Comparison of ENCODE assay signal across 36 cellular contexts in genomic region chr11:1253103-1253485, GRCh38. TPM values are rescaled to one million over a fixed set of nuclear protein-coding genes. Genes with fewer than 3 reads are reported as not detected.
"Had no signal": no experiment of that assay in that cellular context is flagged by ENCODE, and none has a peak within 500 bp of the region (broad histone marks: within the 10 kb centered on the region; RNA-seq: fewer than 3 reads in every experiment).

No MANE protein-coding gene starts in this region.

- ATAC-seq: activated CD8-positive, alpha-beta T cell treated with anti-CD3 and anti-CD28 coated beads for 36 hours; activated naive CD4-positive, alpha-beta T cell treated with anti-CD3 and anti-CD28 coated beads, Interleukin-2, amount 50 U/mL, for 72 hours; activated T-cell treated with anti-CD3 and anti-CD28 coated beads, Interleukin-2, amount 50 U/mL, for 4 hours; activated T-cell treated with anti-CD3 and anti-CD28 coated beads, Interleukin-2, amount 50 U/mL, for 72 hours; activated T-helper 17 cell treated with anti-CD3 and anti-CD28 coated beads, Interleukin-2, amount 50 U/mL, for 72 hours had no signal

- H3K4me3 ChIP-seq: adrenal gland, ascending aorta, cardiac muscle cell had no signal

- H3K27me3 ChIP-seq: adrenal gland, ascending aorta, cardiac muscle cell had no signal

- DNase-seq: activated B cell treated with CpG ODN at 0.5 μM for 24 hours; activated CD4-positive, alpha-beta memory T cell treated with anti-CD3 and anti-CD28 coated beads for 36 hours; activated CD4-positive, alpha-beta T cell treated with anti-CD3 and anti-CD28 coated beads for 4 hours; activated CD4-positive, alpha-beta T cell treated with anti-CD3 and anti-CD28 coated beads, Interleukin-2, amount 10 ng/mL, durations not matched to agents 24 days and 14 days; activated CD4-positive, alpha-beta T cell treated with anti-CD3 and anti-CD28 coated beads, Interleukin-2, amount 50 U/mL, for 1 hour; activated CD4-positive, alpha-beta T cell treated with anti-CD3 and anti-CD28 coated beads, Interleukin-2, amount 50 U/mL, for 4 hours; activated CD4-positive, CD25-positive, alpha-beta regulatory T cell treated with anti-CD3 and anti-CD28 coated beads, Interleukin-2, amount 50 U/mL, for 72 hours; activated CD8-positive, alpha-beta memory T cell treated with anti-CD3 and anti-CD28 coated beads, Interleukin-2, amount 50 U/mL, for 4 hours; activated CD8-positive, alpha-beta T cell treated with anti-CD3 and anti-CD28 coated beads for 36 hours; activated effector memory CD4-positive, alpha-beta T cell treated with anti-CD3 and anti-CD28 coated beads, Interleukin-2, amount 50 U/mL, for 16 hours; activated gamma-delta T cell treated with Interleukin-2 at 50 U/mL for 16 hours; activated naive CD4-positive, alpha-beta T cell; activated naive CD4-positive, alpha-beta T cell treated with anti-CD3 and anti-CD28 coated beads for 36 hours; activated naive CD4-positive, alpha-beta T cell treated with anti-CD3 and anti-CD28 coated beads, Interleukin-2, amount 50 U/mL, for 16 hours; activated naive CD8-positive, alpha-beta T cell treated with anti-CD3 and anti-CD28 coated beads for 36 hours; activated T-cell treated with anti-CD3 and anti-CD28 coated beads for 4 hours; activated T-cell treated with anti-CD3 and anti-CD28 coated beads, Interleukin-2, amount 50 U/mL, for 1 hour; activated T-cell treated with anti-CD3 and anti-CD28 coated beads, Interleukin-2, amount 50 U/mL, for 4 hours; activated T-cell treated with anti-CD3 and anti-CD28 coated beads, Interleukin-2, amount 50 U/mL, for 72 hours; adrenal gland; amniotic stem cell; caudate nucleus; cerebellar nuclear complex; T-helper 1 cell; T-helper 2 cell; T-helper 9 cell had no signal

- H3K27ac ChIP-seq: adrenal gland, ascending aorta, cardiac muscle cell, VCaP had no signal

- H3K9me3 ChIP-seq: adrenal gland, ascending aorta had no signal

- H3K36me3 ChIP-seq: adrenal gland, ascending aorta, cardiac muscle cell had no signal

- H3K4me1 ChIP-seq: adrenal gland, ascending aorta had no signal

- FAIRE-seq: TTC549 had no signal

RNA-seq across cellular contexts. Expression of gene MUC5B, which starts 30.2 kb away (rescaled TPM):
- total RNA-seq: activated B cell treated with CpG ODN at 0.5 μM for 24 hours; activated CD4-positive, alpha-beta memory T cell treated with anti-CD3 and anti-CD28 coated beads for 36 hours; activated CD4-positive, alpha-beta T cell treated with anti-CD3 and anti-CD28 coated beads, Interleukin-2, amount 10 ng/mL, durations not matched to agents 24 days and 14 days; activated CD8-positive, alpha-beta memory T cell treated with anti-CD3 and anti-CD28 coated beads for 36 hours; activated CD8-positive, alpha-beta T cell treated with anti-CD3 and anti-CD28 coated beads for 36 hours; activated naive CD4-positive, alpha-beta T cell treated with anti-CD3 and anti-CD28 coated beads for 36 hours; activated naive CD4-positive, alpha-beta T cell treated with anti-CD3 and anti-CD28 coated beads, Interleukin-2, amount 50 U/mL, for 72 hours; activated naive CD8-positive, alpha-beta T cell treated with anti-CD3 and anti-CD28 coated beads for 36 hours; activated T-cell treated with anti-CD3 and anti-CD28 coated beads, Interleukin-2, amount 50 U/mL, for 72 hours; activated T-helper 1 cell treated with anti-CD3 and anti-CD28 coated beads, Interleukin-12 subunit alpha, Interleukin-12 subunit beta, Interleukin-2, Interleukin-4 antibody, amounts not matched to agents 30 ng/mL and 10 ng/mL and 1 ng/mL, durations not matched to agents 14 hours and 24 hours and 36 hours; activated T-helper 17 cell treated with anti-CD3 and anti-CD28 coated beads, Interleukin-2, amount 50 U/mL, for 72 hours; bronchial epithelial cell; cardiac muscle cell; chondrocyte had no signal
- polyA plus RNA-seq: cardiac muscle cell had no signal
